In genomic region chr15:94287794-94288246, GRCh38 we compare ENCODE assay signal across 8 cellular contexts. TPM values are rescaled to one million over a fixed set of nuclear protein-coding genes. Genes with fewer than 3 reads are reported as not detected.
DNase-seq lines count a peak whose midpoint lies in the region; ATAC-seq and TF ChIP-seq lines count a peak whose summit lies in the region.

No MANE protein-coding gene starts in this region.

- no peak overlapping the region for H3K4ac ChIP-seq in trophoblast cell (ENCODE audit: low read depth, low read length)

- no peak overlapping the region for H3K18ac ChIP-seq in trophoblast cell (ENCODE audit: low read length)

- no peak overlapping the region for H3K14ac ChIP-seq in trophoblast cell (ENCODE audit: low read length)

- peak; percentile 96 for ATAC-seq in GM18858 (IDR thresholded peaks at IDR 0.05; ENCODE audit: unreplicated experiment)
- peak; percentile 98 for ATAC-seq in GM21825 (IDR thresholded peaks at IDR 0.05; ENCODE audit: unreplicated experiment)

- DNase-seq in NAMALWA (ENCODE audit: low spot score) (peak; percentile 95), germinal center (ENCODE audit: low spot score) (peak; percentile 50), esophagus squamous epithelium (lab: John Stamatoyannopoulos, UW) (no peak), NCI-H748 (lab: John Stamatoyannopoulos, UW; ENCODE audit: unreplicated experiment) (no peak), substantia nigra (lab: John Stamatoyannopoulos, UW) (no peak), trophoblast cell (no peak)

- TF ChIP-seq POLR2A in esophagus squamous epithelium (IDR thresholded peaks at IDR 0.05) = no peak

- no peak overlapping the region for H2BK12ac ChIP-seq in trophoblast cell (ENCODE audit: low read length)

- intact Hi-C loops in esophagus squamous epithelium (cut with DNase I) = no loop called here

- 66 to 68% methylated on average over 4 of the region's 4 CpGs for WGBS in esophagus squamous epithelium, 2 donors
- no CpG with 5 or more reads among the region's 4 CpGs for WGBS in trophoblast cell (ENCODE audit: extremely low coverage, insufficient coverage, insufficient read length)

- H3K23ac ChIP-seq in trophoblast cell (ENCODE audit: low read length) = no peak overlapping the region

- no peak for TF ChIP-seq CTCF in esophagus squamous epithelium (IDR thresholded peaks at IDR 0.05)

- no peak overlapping the region for H2BK5ac ChIP-seq in trophoblast cell (ENCODE audit: low read depth, low read length, poor library complexity)

- H3K4me3 ChIP-seq in esophagus squamous epithelium = no peak overlapping the region
- H3K4me3 ChIP-seq in trophoblast cell (ENCODE audit: low read depth, low read length) = no peak overlapping the region

- no peak overlapping the region for H3K9ac ChIP-seq in trophoblast cell (ENCODE audit: low read length)

- no peaks in the 10 kb centered on the region for H3K79me1 ChIP-seq in trophoblast cell (ENCODE audit: low read length)

- no peak overlapping the region for H4K8ac ChIP-seq in trophoblast cell (ENCODE audit: low read depth, low read length)

- H4K91ac ChIP-seq in trophoblast cell (ENCODE audit: low read depth, low read length) = no peak overlapping the region

- no peaks in the 10 kb centered on the region for H3K79me2 ChIP-seq in trophoblast cell (ENCODE audit: control insufficient read depth, insufficient read depth, low read length, poor library complexity)

- H2AK5ac ChIP-seq in trophoblast cell (ENCODE audit: low read length) = no peak overlapping the region

- H3K27ac ChIP-seq in esophagus squamous epithelium = no peak overlapping the region
- no peak overlapping the region for H3K27ac ChIP-seq in substantia nigra (ENCODE audit: low read depth, low read length, poor library complexity, severe bottlenecking)
- no peak overlapping the region for H3K27ac ChIP-seq in trophoblast cell (ENCODE audit: low read depth, low read length)

- H3K9me3 ChIP-seq in esophagus squamous epithelium = peaks cover 0 to 6% (median 0%) of the 10 kb centered on the region in 3 donors
- H3K9me3 ChIP-seq in trophoblast cell (ENCODE audit: insufficient read depth, low read depth, low read length) = no peaks in the 10 kb centered on the region

- no peak overlapping the region for H2BK120ac ChIP-seq in trophoblast cell (ENCODE audit: insufficient read depth, low read length, poor library complexity)

- H4K12ac ChIP-seq in trophoblast cell (ENCODE audit: low read depth, low read length) = no peak overlapping the region

- H3K27me3 ChIP-seq in esophagus squamous epithelium = no peaks in the 10 kb centered on the region
- no peaks in the 10 kb centered on the region for H3K27me3 ChIP-seq in trophoblast cell (ENCODE audit: insufficient read depth, low read length)

- no peaks in the 10 kb centered on the region for H3K36me3 ChIP-seq in esophagus squamous epithelium
- H3K36me3 ChIP-seq in trophoblast cell (ENCODE audit: control insufficient read depth in 1 of 2, insufficient read depth in 2 of 2, low read length in 2 of 2) = no peaks in the 10 kb centered on the region

- no peak overlapping the region for H2AFZ ChIP-seq in trophoblast cell (ENCODE audit: insufficient read depth, low read length, poor library complexity)

- no peaks in the 10 kb centered on the region for H3K4me1 ChIP-seq in esophagus squamous epithelium
- no peaks in the 10 kb centered on the region for H3K4me1 ChIP-seq in trophoblast cell (ENCODE audit: control insufficient read depth in 1 of 2, insufficient read depth in 2 of 2, low read length in 2 of 2)

- no peak overlapping the region for H3K4me2 ChIP-seq in trophoblast cell (ENCODE audit: low read length)

RNA-seq across cellular contexts. Expression of gene MCTP2, which starts 56.5 kb away (rescaled TPM):
- 10 to 100 TPM; 11.2 to 29.9 (median 15.6) TPM for total RNA-seq in esophagus squamous epithelium
- polyA plus RNA-seq in trophoblast cell (2013) = 3.0 and 3.3 TPM in 2 replicates

Comparison
In these comparisons a context has a peak if more than half of its experiments do, and no peak if none do; other contexts are left out.
1. DNase-seq: peak in NAMALWA (single experiment) and germinal center (single experiment); none in esophagus squamous epithelium (single experiment), NCI-H748 (single experiment), substantia nigra (0 of 49) and trophoblast cell (0 of 2).